ENCODE assay signal across 8 cellular contexts in the genomic region with DNA sequence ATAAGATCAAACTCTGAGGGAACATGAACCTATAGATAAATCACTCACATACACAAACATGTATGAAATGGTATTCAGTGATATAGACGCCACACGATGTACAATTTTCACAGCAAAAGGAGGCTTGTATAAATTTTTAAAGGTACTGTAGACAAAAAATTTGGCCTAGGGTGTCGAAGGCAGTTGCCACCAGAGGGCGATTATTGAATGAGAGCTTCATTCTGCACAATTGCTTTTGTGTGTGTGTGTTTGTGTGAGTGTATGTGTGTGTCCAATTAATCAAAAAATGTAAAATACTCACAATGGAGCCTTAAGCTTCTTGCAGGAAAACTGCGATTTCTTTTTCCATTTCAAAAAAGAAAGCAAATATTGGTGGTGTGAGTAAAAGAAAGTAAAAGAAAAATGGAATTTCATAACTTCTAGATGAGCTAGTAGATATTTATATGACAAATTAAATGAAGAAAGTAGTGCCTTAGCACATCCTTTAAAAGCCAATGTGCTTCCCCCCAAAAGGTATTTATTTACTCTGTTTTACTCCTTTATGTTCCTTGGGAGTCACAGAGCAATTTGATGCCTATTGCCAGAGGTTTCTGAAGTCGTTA.
DNase-seq lines count a peak whose midpoint lies in the region; ATAC-seq and TF ChIP-seq lines count a peak whose summit lies in the region.

No MANE protein-coding gene starts in this region.

- peak; percentile 53 for TF ChIP-seq CTCF in fibroblast of mammary gland (conservative IDR thresholded peaks at IDR 0.05; ENCODE audit: control insufficient read depth, insufficient read depth, low read depth, low read length)

- peak; percentile 7 for DNase-seq in stimulated activated CD4-positive, alpha-beta T cell treated with anti-CD3 and anti-CD28 coated beads, Interleukin-15, amount 100 ng/mL, for 24 hours
- DNase-seq in stimulated activated CD4-positive, alpha-beta T cell treated with anti-CD3 and anti-CD28 coated beads, Interleukin-2, amount 100 ng/mL, for 48 hours, result no peak
- peak; percentile 78 for DNase-seq in NCI-H748 (lab: John Stamatoyannopoulos, UW; ENCODE audit: unreplicated experiment)
- DNase-seq in fibroblast of mammary gland (ENCODE audit: low read depth), result peak; percentile 17
- DNase-seq in stimulated activated naive CD4-positive, alpha-beta T cell (lab: John Stamatoyannopoulos, UW), result no peak
- no peak for DNase-seq in NCI-H774 (lab: John Stamatoyannopoulos, UW)

- ATAC-seq in GM18909 (IDR thresholded peaks at IDR 0.05; ENCODE audit: poor library complexity, unreplicated experiment) (no peak), GM21737 (IDR thresholded peaks at IDR 0.05; ENCODE audit: unreplicated experiment) (no peak)

- no peak overlapping the region for H3K4me3 ChIP-seq in fibroblast of mammary gland (ENCODE audit: control insufficient read depth, low read depth, low read length)

Comparison
In these comparisons a context has a peak if more than half of its experiments do, and no peak if none do; other contexts are left out.
1. DNase-seq: peak in stimulated activated CD4-positive, alpha-beta T cell treated with anti-CD3 and anti-CD28 coated beads, Interleukin-15, amount 100 ng/mL, for 24 hours (single experiment), NCI-H748 (single experiment) and fibroblast of mammary gland (single experiment); none in stimulated activated CD4-positive, alpha-beta T cell treated with anti-CD3 and anti-CD28 coated beads, Interleukin-2, amount 100 ng/mL, for 48 hours (0 of 2), stimulated activated naive CD4-positive, alpha-beta T cell (0 of 6) and NCI-H774 (single experiment).